ENCODE assay signal across 8 cellular contexts in genomic region chr14:67532606-67532997, GRCh38. TPM values are rescaled to one million over a fixed set of nuclear protein-coding genes. Genes with fewer than 3 reads are reported as not detected.
DNase-seq lines count a peak whose midpoint lies in the region; ATAC-seq and TF ChIP-seq lines count a peak whose summit lies in the region.

No MANE protein-coding gene starts in this region.

- no peaks in the 10 kb centered on the region for H3K27me3 ChIP-seq in gastrocnemius medialis

- H3K4me1 ChIP-seq in gastrocnemius medialis = peaks cover 3 to 4% of the 10 kb centered on the region in 2 donors

- H3K9me3 ChIP-seq in gastrocnemius medialis = no peaks in the 10 kb centered on the region

- intact Hi-C loops in gastrocnemius medialis (cut with DNase I; ENCODE audit: low total_unique reads) = no loop called here

- TF ChIP-seq POLR2A in gastrocnemius medialis (IDR thresholded peaks at IDR 0.05) = no peak

- H3K27ac ChIP-seq in VCaP = peak overlapping the region; percentile 97
- H3K27ac ChIP-seq in gastrocnemius medialis = peak overlapping the region in 3 of 4 donors; percentile 24 to 58 (median 43)

- H3K36me3 ChIP-seq in gastrocnemius medialis = no peaks in the 10 kb centered on the region

- H3K4me3 ChIP-seq in GM12864 (ENCODE audit: low read depth, low read length) (peak overlapping the region; percentile 51), foreskin fibroblast (ENCODE audit: low read depth in 1 of 2, low read length in 2 of 2) (peak overlapping the region; percentile 56 to 59), gastrocnemius medialis (peak overlapping the region; percentile 57 to 67 (median 60))

- DNase-seq in GM12864 (ENCODE audit: low read depth) (no peak), foreskin fibroblast (no peak), gastrocnemius medialis (no peak), cerebellum (ENCODE audit: low spot score) (no peak), NCI-H345 treated with DMSO at 0.1 percent for 48 hours (lab: John Stamatoyannopoulos, UW; ENCODE audit: unreplicated experiment) (no peak), AG08395 (ENCODE audit: low spot score) (no peak)

- TF ChIP-seq CTCF in GM12864 (IDR thresholded peaks at IDR 0.05; ENCODE audit: low read depth, low read length, missing control alignments) (no peak), VCaP (conservative IDR thresholded peaks at IDR 0.05) (no peak), foreskin fibroblast (IDR thresholded peaks at IDR 0.05; ENCODE audit: low read depth, low read length) (no peak), gastrocnemius medialis (IDR thresholded peaks at IDR 0.05 in 4 of 5, conservative IDR thresholded peaks at IDR 0.05 in 1 of 5) (no peak)

- in situ Hi-C loops in gastrocnemius medialis (cut with MboI; ENCODE audit: low sequenced_read_pairs in 4 of 4) = no loop called here

- no peak for ATAC-seq in gastrocnemius medialis
- ATAC-seq in GM21529 (IDR thresholded peaks at IDR 0.05; ENCODE audit: unreplicated experiment) = no peak

RNA-seq across cellular contexts. Expression of gene PLEKHH1, which starts 0.5 kb away (rescaled TPM):
- 1 to 10 TPM in 3 of 4 donors, under 1 TPM in 1; 0.75 to 3.4 (median 2.5) TPM for total RNA-seq in gastrocnemius medialis
- total RNA-seq in cerebellum = 13.2 TPM

RNA-seq across cellular contexts. Expression of gene TMEM229B, which starts 44.1 kb away (rescaled TPM):
- total RNA-seq in gastrocnemius medialis (1 to 10 TPM in 1 of 4 donors, under 1 TPM in 2, not detected in 1; 0.07 to 3.3 (median 0.20) TPM), cerebellum (16.0 TPM)
